13 cellular contexts compared by ENCODE assay signal in genomic region chr10:73899401-73899780, GRCh38. TPM values are rescaled to one million over a fixed set of nuclear protein-coding genes. Genes with fewer than 3 reads are reported as not detected.
A peak's percentile ranks its signal among the peaks of the same experiment; 100 is the strongest.
DNase-seq lines count a peak whose midpoint lies in the region; ATAC-seq and TF ChIP-seq lines count a peak whose summit lies in the region.
"Had no signal": no experiment of that assay in that cellular context is flagged by ENCODE, and none has a peak within 500 bp of the region (broad histone marks: within the 10 kb centered on the region; RNA-seq: fewer than 3 reads in every experiment).

No MANE protein-coding gene starts in this region.

- TF ChIP-seq EP300 in upper lobe of left lung (IDR thresholded peaks at IDR 0.05), result no peak

- H3K36me3 ChIP-seq in upper lobe of left lung, result no peaks in the 10 kb centered on the region
- H3K36me3 ChIP-seq: lower lobe of right lung had no signal

- peaks cover 0 to 7% (median 3%) of the 10 kb centered on the region in 4 donors for H3K4me1 ChIP-seq in upper lobe of left lung
- H3K4me1 ChIP-seq: lower lobe of right lung had no signal

- ATAC-seq in upper lobe of left lung (ENCODE audit: low FRiP score in 2 of 2), result peak; percentile 24 to 41
- no peak for ATAC-seq in HG02870 (IDR thresholded peaks at IDR 0.05; ENCODE audit: unreplicated experiment)

- no peak overlapping the region for H3K27ac ChIP-seq in upper lobe of left lung
- H3K27ac ChIP-seq: 22Rv1, lower lobe of right lung had no signal

- DNase-seq in NOMO-1 treated with DMSO at 0.1 percent for 48 hours (lab: John Stamatoyannopoulos, UW; ENCODE audit: unreplicated experiment) (peak; percentile 25), NOMO-1 treated with dmso at 0.1 percent for 144 hours (lab: John Stamatoyannopoulos, UW; ENCODE audit: unreplicated experiment) (no peak), SW480 (ENCODE audit: low spot score) (peak; percentile 79), hepatic stellate cell (ENCODE audit: low spot score) (peak; percentile 79), upper lobe of left lung (no peak), superior temporal gyrus (ENCODE audit: extremely low spot score) (no peak), NCI-H510A treated with DMSO at 0.1 percent for 48 hours (lab: John Stamatoyannopoulos, UW) (no peak)
- DNase-seq: activated CD8-positive, alpha-beta memory T cell treated with anti-CD3 and anti-CD28 coated beads, Interleukin-2, amount 50 U/mL, for 4 hours; KG1; lower lobe of right lung; stimulated activated CD4-positive, alpha-beta T cell treated with anti-CD3 and anti-CD28 coated beads, Interleukin-2, amount 100 ng/mL, for 48 hours had no signal

- no peaks in the 10 kb centered on the region for H3K9me3 ChIP-seq in upper lobe of left lung
- H3K9me3 ChIP-seq: lower lobe of right lung had no signal

- TF ChIP-seq CTCF in upper lobe of left lung (IDR thresholded peaks at IDR 0.05), result no peak

- no peak overlapping the region for H3K4me3 ChIP-seq in upper lobe of left lung
- H3K4me3 ChIP-seq: lower lobe of right lung had no signal

- WGBS in upper lobe of left lung, 2 donors, result 65 to 72% methylated on average over 4 of the region's 4 CpGs

- H3K27me3 ChIP-seq in upper lobe of left lung, result no peaks in the 10 kb centered on the region

- no peak for TF ChIP-seq POLR2A in upper lobe of left lung (IDR thresholded peaks at IDR 0.05)

RNA-seq across cellular contexts. Expression of gene PLAU, which starts 11.5 kb away (rescaled TPM):
- 10 to 100 TPM in 3 of 6 donors, 1 to 10 TPM in 3; 8.2 to 38.8 (median 12.4) TPM for total RNA-seq in upper lobe of left lung

RNA-seq across cellular contexts. Expression of gene CAMK2G, which starts 25.0 kb away (rescaled TPM):
- 10 to 100 TPM; 25.7 to 52.3 (median 43.0) TPM for total RNA-seq in upper lobe of left lung

Comparison
In these comparisons a context has a peak if more than half of its experiments do, and no peak if none do; other contexts are left out.
1. DNase-seq: peak in NOMO-1 treated with DMSO at 0.1 percent for 48 hours (single experiment), SW480 (single experiment) and hepatic stellate cell (single experiment); none in NOMO-1 treated with dmso at 0.1 percent for 144 hours (single experiment), upper lobe of left lung (0 of 2), superior temporal gyrus (single experiment) and NCI-H510A treated with DMSO at 0.1 percent for 48 hours (single experiment).